9 cellular contexts compared by ENCODE assay signal in the genomic region with DNA sequence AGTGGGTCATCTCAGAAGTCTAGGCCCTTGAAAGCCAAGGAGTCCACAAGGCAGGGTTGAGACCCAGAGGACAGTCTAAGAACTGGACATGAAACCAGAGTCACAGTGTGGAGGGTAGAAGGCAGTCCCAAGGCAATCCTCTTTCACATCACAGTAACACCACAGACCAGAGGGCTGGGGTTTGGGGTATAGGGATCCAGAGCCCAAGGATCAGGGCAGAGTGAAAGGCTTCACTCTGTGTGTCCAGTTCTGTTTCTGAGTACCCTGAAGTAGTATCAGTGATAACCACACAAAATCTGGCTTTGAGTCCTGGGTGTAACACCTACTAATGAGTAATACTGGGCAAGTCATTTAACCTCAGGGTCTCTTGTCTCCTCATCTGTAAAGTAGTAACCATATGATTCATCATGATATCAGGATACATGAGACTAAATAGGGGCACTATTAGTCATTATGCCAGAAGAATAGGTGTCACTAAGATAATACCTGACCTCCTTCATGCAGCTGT.
A peak's percentile ranks its signal among the peaks of the same experiment; 100 is the strongest.
DNase-seq lines count a peak whose midpoint lies in the region; ATAC-seq and TF ChIP-seq lines count a peak whose summit lies in the region.
"Had no signal": no experiment of that assay in that cellular context is flagged by ENCODE, and none has a peak within 500 bp of the region (broad histone marks: within the 10 kb centered on the region; RNA-seq: fewer than 3 reads in every experiment).

No MANE protein-coding gene starts in this region.

- in situ Hi-C loops in GM13977 (cut with MboI; ENCODE audit: low pct_unique_long_range_greater_than_20kb, low sequenced_read_pairs, unreplicated experiment): no loop called here

- TF ChIP-seq CTCF in GM13977 (IDR thresholded peaks at IDR 0.05; ENCODE audit: extremely low read depth, insufficient read depth, missing control alignments): no peak

- ATAC-seq in GM21423 (IDR thresholded peaks at IDR 0.05; ENCODE audit: unreplicated experiment): peak; percentile 92
- peak; percentile 98 for ATAC-seq in HG03460 (IDR thresholded peaks at IDR 0.05; ENCODE audit: unreplicated experiment)
- peak; percentile 97 for ATAC-seq in esophagus mucosa
- ATAC-seq in Right ventricle myocardium superior (ENCODE audit: poor library complexity): no peak

- intact Hi-C loops in Right ventricle myocardium superior (cut with DNase I): no loop called here

- peak; percentile 59 for DNase-seq in GM13977 (ENCODE audit: low spot score)
- no peak for DNase-seq in Right ventricle myocardium superior
- DNase-seq in AML-193 (lab: John Stamatoyannopoulos, UW): no peak
- DNase-seq in SHP77 treated with DMSO at 0.1 percent for 48 hours (lab: John Stamatoyannopoulos, UW): no peak
- DNase-seq in mucosa of gallbladder (ENCODE audit: low spot score): no peak
- DNase-seq: right lobe of liver had no signal
